Comparison of ENCODE assay signal across 12 cellular contexts in the genomic region with DNA sequence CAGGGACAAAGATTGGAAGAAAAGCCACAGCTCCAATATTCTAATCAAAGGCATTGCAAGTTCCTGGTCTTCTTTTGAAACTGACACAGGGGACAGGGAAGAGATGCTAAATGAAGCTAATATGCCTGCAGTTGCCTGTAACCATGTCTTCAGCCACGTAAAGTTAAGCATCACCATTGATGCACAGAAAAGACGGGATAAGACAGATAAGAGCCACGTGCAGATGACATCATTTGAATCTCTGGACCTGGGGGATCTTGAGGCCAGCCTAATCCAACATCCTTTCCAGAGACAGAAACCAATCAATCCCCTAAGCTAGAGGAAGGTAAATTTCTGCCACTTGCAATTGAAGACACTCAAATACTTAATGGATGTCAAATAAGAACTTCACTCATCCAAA.
DNase-seq lines count a peak whose midpoint lies in the region; ATAC-seq and TF ChIP-seq lines count a peak whose summit lies in the region.
"Had no signal": no experiment of that assay in that cellular context is flagged by ENCODE, and none has a peak within 500 bp of the region (broad histone marks: within the 10 kb centered on the region; RNA-seq: fewer than 3 reads in every experiment).

No MANE protein-coding gene starts in this region.

- peak overlapping the region; percentile 70 for H3K4me3 Mint-ChIP-seq in HFFc6
- H3K4me3 Mint-ChIP-seq in activated CD8-positive, alpha-beta T cell treated with anti-CD3 and anti-CD28 coated beads for 36 hours: no peak overlapping the region
- H3K4me3 Mint-ChIP-seq in stimulated activated effector memory CD8-positive, alpha-beta T cell treated with anti-CD3 and anti-CD28 coated beads, Interleukin-12 subunit alpha, Interleukin-12 subunit beta, amount 100 ng/mL, for 72 hours: peak overlapping the region; percentile 83
- H3K4me3 Mint-ChIP-seq: activated CD8-positive, alpha-beta memory T cell treated with anti-CD3 and anti-CD28 coated beads, Interleukin-2, amount 10 ng/mL, durations not matched to agents 7 days and 5 days had no signal

- CTCF ChIA-PET in activated CD8-positive, alpha-beta T cell treated with anti-CD3 and anti-CD28 coated beads for 36 hours (lab: Charles Lee): interaction anchor here (1.2 to 3.0 kb wide), 4 partner anchors 8 to 368 kb away, joined by 3 to 13 read pairs (median 5); no protein-coding TSS in a partner anchor
- CTCF ChIA-PET in A673 (lab: Charles Lee): no interaction called here

- H3K27me3 ChIP-seq in esophagus squamous epithelium (no peaks in the 10 kb centered on the region), A673 (replicated peaks; ENCODE audit: insufficient read depth, low read depth, low read length, poor library complexity) (no peaks in the 10 kb centered on the region)

- peaks cover 11% of the 10 kb centered on the region for H3K36me3 Mint-ChIP-seq in HFFc6 (ENCODE audit: low read depth)
- H3K36me3 Mint-ChIP-seq in activated CD8-positive, alpha-beta T cell treated with anti-CD3 and anti-CD28 coated beads for 36 hours (ENCODE audit: low read depth): peaks cover 20% of the 10 kb centered on the region
- no peaks in the 10 kb centered on the region for H3K36me3 Mint-ChIP-seq in stimulated activated effector memory CD8-positive, alpha-beta T cell treated with anti-CD3 and anti-CD28 coated beads, Interleukin-12 subunit alpha, Interleukin-12 subunit beta, amount 100 ng/mL, for 72 hours

- no peak for ATAC-seq in activated CD8-positive, alpha-beta T cell treated with anti-CD3 and anti-CD28 coated beads for 36 hours
- no peak for ATAC-seq in stimulated activated effector memory CD8-positive, alpha-beta T cell treated with anti-CD3 and anti-CD28 coated beads, Interleukin-12 subunit alpha, Interleukin-12 subunit beta, amount 100 ng/mL, for 72 hours
- no peak for ATAC-seq in GM21723 (IDR thresholded peaks at IDR 0.05; ENCODE audit: unreplicated experiment)
- no peak for ATAC-seq in GM18907 (IDR thresholded peaks at IDR 0.05; ENCODE audit: unreplicated experiment)
- ATAC-seq: activated CD8-positive, alpha-beta memory T cell treated with anti-CD3 and anti-CD28 coated beads, Interleukin-2, amount 10 ng/mL, durations not matched to agents 7 days and 5 days had no signal

- TF ChIP-seq CTCF in HFFc6 (IDR thresholded peaks at IDR 0.05): no peak
- TF ChIP-seq CTCF in activated CD8-positive, alpha-beta T cell treated with anti-CD3 and anti-CD28 coated beads for 36 hours (IDR thresholded peaks at IDR 0.05): no peak
- no peak for TF ChIP-seq CTCF in esophagus squamous epithelium (IDR thresholded peaks at IDR 0.05)
- TF ChIP-seq CTCF in A673 (conservative IDR thresholded peaks at IDR 0.05; ENCODE audit: low read depth, low read length): no peak

- 89 to 94% methylated on average over 3 of the region's 3 CpGs for WGBS in esophagus squamous epithelium, 2 donors

- H3K4me1 Mint-ChIP-seq in HFFc6 (ENCODE audit: low read depth): peaks cover 100% of the 10 kb centered on the region
- H3K4me1 Mint-ChIP-seq in activated CD8-positive, alpha-beta T cell treated with anti-CD3 and anti-CD28 coated beads for 36 hours (ENCODE audit: low read depth): peaks cover 95% of the 10 kb centered on the region
- H3K4me1 Mint-ChIP-seq in stimulated activated effector memory CD8-positive, alpha-beta T cell treated with anti-CD3 and anti-CD28 coated beads, Interleukin-12 subunit alpha, Interleukin-12 subunit beta, amount 100 ng/mL, for 72 hours: peaks cover 91% of the 10 kb centered on the region

- H3K4me3 ChIP-seq in esophagus squamous epithelium (no peak overlapping the region), A673 (ENCODE audit: low read depth, low read length, poor library complexity, severe bottlenecking) (no peak overlapping the region)

- POLR2A ChIA-PET in activated CD8-positive, alpha-beta T cell treated with anti-CD3 and anti-CD28 coated beads for 36 hours (lab: Charles Lee): interaction anchor here (1.4 to 2.7 kb wide), 4 partner anchors 9 to 77 kb away, joined by 4 to 10 read pairs (median 6); no protein-coding TSS in a partner anchor
- POLR2A ChIA-PET in A673 (lab: Charles Lee; ENCODE audit: low non-redundant PET): no interaction called here

- H3K4me1 ChIP-seq in esophagus squamous epithelium (peaks cover 11 to 86% (median 33%) of the 10 kb centered on the region in 3 donors), A673 (ENCODE audit: insufficient read depth, low read length, poor library complexity, severe bottlenecking) (peaks cover 87% of the 10 kb centered on the region)

- H3K27me3 Mint-ChIP-seq in HFFc6 (ENCODE audit: insufficient read depth): no peaks in the 10 kb centered on the region
- no peaks in the 10 kb centered on the region for H3K27me3 Mint-ChIP-seq in activated CD8-positive, alpha-beta T cell treated with anti-CD3 and anti-CD28 coated beads for 36 hours
- H3K27me3 Mint-ChIP-seq: activated CD8-positive, alpha-beta memory T cell treated with anti-CD3 and anti-CD28 coated beads, Interleukin-2, amount 10 ng/mL, durations not matched to agents 7 days and 5 days had no signal

- H3K9me3 ChIP-seq in esophagus squamous epithelium (no peaks in the 10 kb centered on the region), A673 (ENCODE audit: low read depth, low read length, poor library complexity, severe bottlenecking) (no peaks in the 10 kb centered on the region)

- H3K27ac ChIP-seq in esophagus squamous epithelium (peak overlapping the region in 3 of 4 donors; percentile 42 to 57 (median 53)), A673 (ENCODE audit: low read depth, low read length, poor library complexity, severe bottlenecking) (no peak overlapping the region)
- H3K27ac ChIP-seq: HL-60 had no signal

- no TSS peak for BruUV-seq in A673 (replicated peaks; lab: Mats Ljungman, UMichigan)

- intact Hi-C loops in activated CD8-positive, alpha-beta T cell treated with anti-CD3 and anti-CD28 coated beads for 36 hours (cut with micrococcal nuclease): no loop called here
- intact Hi-C loops in esophagus squamous epithelium (cut with DNase I) (no loop called here), A673 (cut with micrococcal nuclease; ENCODE audit: unreplicated experiment) (no loop called here)

- H3K27ac Mint-ChIP-seq in HFFc6: peak overlapping the region; percentile 87
- H3K27ac Mint-ChIP-seq in activated CD8-positive, alpha-beta T cell treated with anti-CD3 and anti-CD28 coated beads for 36 hours: peak overlapping the region; percentile 82
- H3K27ac Mint-ChIP-seq in stimulated activated effector memory CD8-positive, alpha-beta T cell treated with anti-CD3 and anti-CD28 coated beads, Interleukin-12 subunit alpha, Interleukin-12 subunit beta, amount 100 ng/mL, for 72 hours: peak overlapping the region; percentile 93

- no peaks in the 10 kb centered on the region for H3K36me3 ChIP-seq in esophagus squamous epithelium
- no peaks in the 10 kb centered on the region for H3K36me3 ChIP-seq in A673 (ENCODE audit: insufficient read depth, low read length, poor library complexity, severe bottlenecking)

- no peak for TF ChIP-seq POLR2A in esophagus squamous epithelium (IDR thresholded peaks at IDR 0.05)

- DNase-seq in HFFc6: no peak
- no peak for DNase-seq in activated CD8-positive, alpha-beta T cell treated with anti-CD3 and anti-CD28 coated beads for 36 hours
- DNase-seq in esophagus squamous epithelium (lab: John Stamatoyannopoulos, UW): no peak
- DNase-seq in stimulated activated effector memory CD8-positive, alpha-beta T cell treated with anti-CD3 and anti-CD28 coated beads, Interleukin-12 subunit alpha, Interleukin-12 subunit beta, amount 100 ng/mL, for 72 hours (ENCODE audit: low spot score in 2 of 2): no peak
- no peak for DNase-seq in A673 (ENCODE audit: low spot score)
- no peak for DNase-seq in HuH-7.5 (ENCODE audit: low spot score)
- DNase-seq: activated CD8-positive, alpha-beta memory T cell treated with anti-CD3 and anti-CD28 coated beads, Interleukin-2, amount 10 ng/mL, durations not matched to agents 7 days and 5 days; NCI-H748 treated with DMSO at 0.1 percent for 48 hours; retina had no signal

- no peaks in the 10 kb centered on the region for H3K9me3 Mint-ChIP-seq in HFFc6
- H3K9me3 Mint-ChIP-seq in activated CD8-positive, alpha-beta T cell treated with anti-CD3 and anti-CD28 coated beads for 36 hours: no peaks in the 10 kb centered on the region
- H3K9me3 Mint-ChIP-seq in stimulated activated effector memory CD8-positive, alpha-beta T cell treated with anti-CD3 and anti-CD28 coated beads, Interleukin-12 subunit alpha, Interleukin-12 subunit beta, amount 100 ng/mL, for 72 hours: no peaks in the 10 kb centered on the region
